7 cellular contexts compared by ENCODE assay signal in the genomic region with DNA sequence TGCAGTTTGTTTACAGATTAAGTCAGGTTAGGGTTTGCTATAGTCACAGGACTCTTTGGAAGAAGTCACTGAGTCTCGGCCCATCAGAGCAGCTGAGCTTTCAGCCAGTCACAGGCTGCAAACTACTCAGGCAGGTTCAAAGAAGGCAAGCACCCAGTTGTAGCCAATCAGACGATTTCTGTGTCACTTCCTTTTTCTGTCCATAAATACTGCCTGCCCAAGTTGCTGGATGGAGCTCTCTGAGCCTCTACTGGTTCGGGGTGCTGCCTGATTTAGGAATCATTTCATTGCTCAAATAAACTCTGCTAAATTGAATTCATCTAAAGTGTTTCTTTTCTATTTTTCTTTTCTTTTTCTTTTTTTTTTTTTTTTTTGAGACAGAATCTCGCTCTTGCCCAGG. TPM values are rescaled to one million over a fixed set of nuclear protein-coding genes. Genes with fewer than 3 reads are reported as not detected.
DNase-seq lines count a peak whose midpoint lies in the region; ATAC-seq and TF ChIP-seq lines count a peak whose summit lies in the region.

No MANE protein-coding gene starts in this region.

- peak overlapping the region; percentile 68 to 71 for H3K4me3 Mint-ChIP-seq in activated T-cell treated with anti-CD3 and anti-CD28 coated beads, Interleukin-2, amount 50 U/mL, for 72 hours
- no peak overlapping the region for H3K4me3 Mint-ChIP-seq in nephron progenitor cell

- in situ Hi-C loops in GM13977 (cut with MboI; ENCODE audit: low pct_unique_long_range_greater_than_20kb, low sequenced_read_pairs, unreplicated experiment): no loop called here

- peaks cover 57% of the 10 kb centered on the region for H3K4me1 Mint-ChIP-seq in activated T-cell treated with anti-CD3 and anti-CD28 coated beads, Interleukin-2, amount 50 U/mL, for 72 hours (ENCODE audit: low read depth)
- peaks cover 8% of the 10 kb centered on the region for H3K4me1 Mint-ChIP-seq in nephron progenitor cell

- H3K27me3 Mint-ChIP-seq in activated T-cell treated with anti-CD3 and anti-CD28 coated beads, Interleukin-2, amount 50 U/mL, for 72 hours (ENCODE audit: low read depth): no peaks in the 10 kb centered on the region
- peaks cover 15% of the 10 kb centered on the region for H3K27me3 Mint-ChIP-seq in nephron progenitor cell (ENCODE audit: low read depth, poor library complexity)

- peak; percentile 53 to 70 for ATAC-seq in activated T-cell treated with anti-CD3 and anti-CD28 coated beads, Interleukin-2, amount 50 U/mL, for 72 hours (replicated peaks in 1 of 2)
- ATAC-seq in GM19395 (IDR thresholded peaks at IDR 0.05; ENCODE audit: unreplicated experiment) (no peak), omental fat pad (ENCODE audit: low FRiP score) (no peak)

- H3K27ac Mint-ChIP-seq in activated T-cell treated with anti-CD3 and anti-CD28 coated beads, Interleukin-2, amount 50 U/mL, for 72 hours: peak overlapping the region; percentile 93
- H3K27ac Mint-ChIP-seq in nephron progenitor cell: peak overlapping the region; percentile 79

- H3K36me3 Mint-ChIP-seq in activated T-cell treated with anti-CD3 and anti-CD28 coated beads, Interleukin-2, amount 50 U/mL, for 72 hours (ENCODE audit: insufficient read depth in 2 of 2): peaks cover 9 to 10% of the 10 kb centered on the region in 2 donors
- H3K36me3 Mint-ChIP-seq in nephron progenitor cell (ENCODE audit: low read depth): peaks cover 6% of the 10 kb centered on the region

- TF ChIP-seq CTCF in GM13977 (IDR thresholded peaks at IDR 0.05; ENCODE audit: extremely low read depth, insufficient read depth, missing control alignments) (no peak), nephron progenitor cell (IDR thresholded peaks at IDR 0.05) (no peak), omental fat pad (IDR thresholded peaks at IDR 0.05) (no peak)

- H3K9me3 Mint-ChIP-seq in activated T-cell treated with anti-CD3 and anti-CD28 coated beads, Interleukin-2, amount 50 U/mL, for 72 hours: peaks cover 2 to 15% of the 10 kb centered on the region in 2 donors
- peaks cover 30% of the 10 kb centered on the region for H3K9me3 Mint-ChIP-seq in nephron progenitor cell

- DNase-seq in GM13977 (ENCODE audit: low spot score) (peak; percentile 74), LHCN-M2 (ENCODE audit: low read depth) (peak; percentile 29), nephron progenitor cell (no peak), NCI-H2227 (lab: John Stamatoyannopoulos, UW; ENCODE audit: unreplicated experiment) (no peak), omental fat pad (ENCODE audit: low spot score) (no peak)
- peak; percentile 47 to 56 for DNase-seq in activated T-cell treated with anti-CD3 and anti-CD28 coated beads, Interleukin-2, amount 50 U/mL, for 72 hours

RNA-seq across cellular contexts. Expression of a gene that starts 7.3 kb away (rescaled TPM):
- 26.9 and 31.7 TPM in 2 replicates for total RNA-seq in LHCN-M2 (2014; rRNA removed)
- polyA plus RNA-seq in LHCN-M2 (2012): 11.4 TPM
- total RNA-seq in activated T-cell treated with anti-CD3 and anti-CD28 coated beads, Interleukin-2, amount 50 U/mL, for 72 hours: 10 to 100 TPM; 60.7 to 65.6 TPM
- total RNA-seq in omental fat pad: 100 to 1,000 TPM in 1 of 4 donors, 10 to 100 TPM in 3; 26.2 to 109 (median 66.0) TPM

RNA-seq across cellular contexts. Expression of a gene that starts 29.5 kb away (rescaled TPM):
- 52.5 and 52.9 TPM in 2 replicates for total RNA-seq in LHCN-M2 (2014; rRNA removed)
- polyA plus RNA-seq in LHCN-M2 (2012): 27.9 TPM
- total RNA-seq in activated T-cell treated with anti-CD3 and anti-CD28 coated beads, Interleukin-2, amount 50 U/mL, for 72 hours: 10 to 100 TPM; 72.3 to 85.8 TPM
- total RNA-seq in omental fat pad: 100 to 1,000 TPM in 1 of 4 donors, 10 to 100 TPM in 3; 50.1 to 108 (median 75.4) TPM

RNA-seq across cellular contexts. Expression of a gene that starts 58.0 kb away (rescaled TPM):
- total RNA-seq in LHCN-M2 (2014; rRNA removed) (142 and 149 TPM in 2 replicates), omental fat pad (100 to 1,000 TPM; 155 to 269 (median 177) TPM)
- polyA plus RNA-seq in LHCN-M2 (2012): 216 TPM
- total RNA-seq in activated T-cell treated with anti-CD3 and anti-CD28 coated beads, Interleukin-2, amount 50 U/mL, for 72 hours: 100 to 1,000 TPM; 281 to 282 TPM

Comparison
In these comparisons a context has a peak if more than half of its experiments do, and no peak if none do; other contexts are left out.
1. DNase-seq: peak in GM13977 (single experiment), LHCN-M2 (single experiment) and activated T-cell treated with anti-CD3 and anti-CD28 coated beads, Interleukin-2, amount 50 U/mL, for 72 hours (2 of 2); none in nephron progenitor cell (single experiment), NCI-H2227 (single experiment) and omental fat pad (single experiment).
2. ATAC-seq: peak in activated T-cell treated with anti-CD3 and anti-CD28 coated beads, Interleukin-2, amount 50 U/mL, for 72 hours (2 of 2); none in GM19395 (single experiment) and omental fat pad (single experiment).